8 cellular contexts compared by ENCODE assay signal in the genomic region with DNA sequence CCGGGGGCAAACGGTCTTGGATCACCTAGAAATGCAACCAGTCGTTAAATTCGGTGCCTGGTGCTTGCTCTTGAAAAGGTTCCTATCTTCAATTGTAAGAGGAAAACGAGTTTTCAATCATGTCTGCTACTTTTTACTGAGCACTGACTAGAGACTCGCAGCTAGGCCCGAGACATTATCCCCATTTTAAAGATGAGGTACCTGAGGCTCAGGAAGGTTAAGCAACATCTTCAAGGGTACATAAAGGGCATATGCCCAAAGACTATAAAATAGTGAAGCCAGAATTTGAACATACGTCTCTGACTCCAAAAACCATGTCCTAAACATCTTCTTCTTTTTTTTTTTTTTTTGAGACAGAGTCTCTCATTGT. TPM values are rescaled to one million over a fixed set of nuclear protein-coding genes. Genes with fewer than 3 reads are reported as not detected.
DNase-seq lines count a peak whose midpoint lies in the region; TF ChIP-seq lines count a peak whose summit lies in the region.

No MANE protein-coding gene starts in this region.

- peak overlapping the region; percentile 95 for H2AFZ ChIP-seq in OCI-LY3 (ENCODE audit: low read depth, low read length)

- H3K4me3 ChIP-seq in CD4-positive, alpha-beta memory T cell (ENCODE audit: low read length in 2 of 2): peak overlapping the region; percentile 25 to 96
- peak overlapping the region; percentile 90 for H3K4me3 ChIP-seq in OCI-LY3 (ENCODE audit: low read length)
- H3K4me3 ChIP-seq in endodermal cell (ENCODE audit: low read length): peak overlapping the region; percentile 98
- peak overlapping the region; percentile 80 to 96 for H3K4me3 ChIP-seq in neutrophil (ENCODE audit: low read depth in 1 of 2, low read length in 1 of 2)
- no peak overlapping the region for H3K4me3 ChIP-seq in mesendoderm (ENCODE audit: low read length)

- no peak overlapping the region for H2BK120ac ChIP-seq in mesendoderm (ENCODE audit: low read depth, low read length)

- H3K23ac ChIP-seq in mesendoderm (ENCODE audit: low read length): no peak overlapping the region

- H3K36me3 Mint-ChIP-seq in CD4-positive, alpha-beta memory T cell: peaks cover 5 to 18% of the 10 kb centered on the region in 2 donors
- H3K36me3 Mint-ChIP-seq in endodermal cell (ENCODE audit: low read depth): peaks cover 4% of the 10 kb centered on the region

- peaks cover 14% of the 10 kb centered on the region for H3K79me1 ChIP-seq in mesendoderm (ENCODE audit: low read length)

- H3K27ac Mint-ChIP-seq in CD4-positive, alpha-beta memory T cell: peak overlapping the region; percentile 95 to 100 (median 98)
- H3K27ac Mint-ChIP-seq in endodermal cell: peak overlapping the region; percentile 99

- H2AK5ac ChIP-seq in mesendoderm (ENCODE audit: low read length): no peak overlapping the region

- H2BK5ac ChIP-seq in mesendoderm (ENCODE audit: low read length): no peak overlapping the region

- peaks cover 0 to 2% of the 10 kb centered on the region in 2 donors for H3K27me3 Mint-ChIP-seq in CD4-positive, alpha-beta memory T cell
- H3K27me3 Mint-ChIP-seq in endodermal cell (ENCODE audit: insufficient read depth): no peaks in the 10 kb centered on the region

- no peaks in the 10 kb centered on the region for H3K27me3 ChIP-seq in CD4-positive, alpha-beta memory T cell (ENCODE audit: insufficient read depth, low read length)
- H3K27me3 ChIP-seq in OCI-LY3 (ENCODE audit: low read depth, low read length): no peaks in the 10 kb centered on the region
- no peaks in the 10 kb centered on the region for H3K27me3 ChIP-seq in endodermal cell (ENCODE audit: control insufficient read depth, insufficient read depth, low read length, poor library complexity, severe bottlenecking)
- H3K27me3 ChIP-seq in neutrophil: no peaks in the 10 kb centered on the region
- H3K27me3 ChIP-seq in mesendoderm (ENCODE audit: insufficient read depth, low read length, poor library complexity): no peaks in the 10 kb centered on the region

- H3K9ac ChIP-seq in OCI-LY3 (ENCODE audit: low read length) (peak overlapping the region; percentile 67), endodermal cell (ENCODE audit: extremely low read depth, low read length, poor library complexity, severe bottlenecking) (peak overlapping the region; percentile 27), mesendoderm (ENCODE audit: low read length) (no peak overlapping the region)

- no peaks in the 10 kb centered on the region for H3K36me3 ChIP-seq in CD4-positive, alpha-beta memory T cell (ENCODE audit: insufficient read depth, low read length)
- H3K36me3 ChIP-seq in OCI-LY3 (replicated peaks; ENCODE audit: low read depth, low read length) (no peaks in the 10 kb centered on the region), endodermal cell (ENCODE audit: control insufficient read depth, insufficient read depth, low read length) (peaks cover 4% of the 10 kb centered on the region), neutrophil (no peaks in the 10 kb centered on the region), mesendoderm (ENCODE audit: control insufficient read depth, insufficient read depth, low read length) (peaks cover 2% of the 10 kb centered on the region)

- no peak overlapping the region for H4K5ac ChIP-seq in mesendoderm (ENCODE audit: low read length)

- no peaks in the 10 kb centered on the region for H3K9me3 ChIP-seq in CD4-positive, alpha-beta memory T cell (ENCODE audit: control insufficient read depth in 1 of 2, low read length in 2 of 2)
- no peaks in the 10 kb centered on the region for H3K9me3 ChIP-seq in OCI-LY3 (ENCODE audit: insufficient read depth, low read length)
- H3K9me3 ChIP-seq in endodermal cell (ENCODE audit: control insufficient read depth, low read length): no peaks in the 10 kb centered on the region
- H3K9me3 ChIP-seq in neutrophil: no peaks in the 10 kb centered on the region

- H3K79me2 ChIP-seq in OCI-LY3 (ENCODE audit: low read length) (peaks cover 43% of the 10 kb centered on the region), mesendoderm (ENCODE audit: control insufficient read depth, insufficient read depth, low read length) (peaks cover 38% of the 10 kb centered on the region)

- H4K8ac ChIP-seq in mesendoderm (ENCODE audit: low read depth, low read length): no peak overlapping the region

- TF ChIP-seq CTCF in OCI-LY3 (IDR thresholded peaks at IDR 0.05; ENCODE audit: low read depth, low read length): no peak
- no peak for TF ChIP-seq CTCF in endodermal cell (conservative IDR thresholded peaks at IDR 0.05)
- no peak for TF ChIP-seq CTCF in neutrophil (IDR thresholded peaks at IDR 0.05)

- H3K9me3 Mint-ChIP-seq in CD4-positive, alpha-beta memory T cell: no peaks in the 10 kb centered on the region
- no peaks in the 10 kb centered on the region for H3K9me3 Mint-ChIP-seq in endodermal cell

- POLR2A ChIA-PET in CD4-positive, alpha-beta memory T cell (lab: Charles Lee; ENCODE audit: partially characterized antibody): interaction anchor here (0.6 to 3.3 kb wide), 20 partner anchors 7 to 812 kb away, joined by 3 to 70 read pairs (median 5); partner anchors contain the start of genes DEPDC5, FBXO7, PATZ1 and YWHAH

- H3K4me1 ChIP-seq in CD4-positive, alpha-beta memory T cell (ENCODE audit: insufficient read depth, low read length): peaks cover 21% of the 10 kb centered on the region
- H3K4me1 ChIP-seq in OCI-LY3 (ENCODE audit: low read length) (peaks cover 19% of the 10 kb centered on the region), endodermal cell (ENCODE audit: control insufficient read depth, insufficient read depth, low read length) (no peaks in the 10 kb centered on the region), neutrophil (ENCODE audit: control insufficient read depth in 1 of 2, insufficient read depth in 1 of 2, low read depth in 1 of 2, low read length in 1 of 2) (peaks cover 26 to 38% of the 10 kb centered on the region in 2 experiments), mesendoderm (ENCODE audit: control insufficient read depth, low read depth, low read length) (peaks cover 5% of the 10 kb centered on the region)

- H3K4me2 ChIP-seq in OCI-LY3 (ENCODE audit: low read length): peak overlapping the region; percentile 89
- H3K4me2 ChIP-seq in mesendoderm (ENCODE audit: low read length): no peak overlapping the region

- peaks cover 18% of the 10 kb centered on the region; the same call in 1 of the 2 replicates for H4K20me1 ChIP-seq in OCI-LY3 (ENCODE audit: insufficient read depth, low read length)

- peak overlapping the region; percentile 73 for H3K27ac ChIP-seq in CD4-positive, alpha-beta memory T cell (ENCODE audit: low read depth, low read length)
- H3K27ac ChIP-seq in OCI-LY3 (ENCODE audit: low read length) (peak overlapping the region; percentile 51), endodermal cell (ENCODE audit: low read depth, low read length) (no peak overlapping the region), neutrophil (peak overlapping the region; percentile 88), mesendoderm (ENCODE audit: low read depth, low read length) (no peak overlapping the region)

- no peak overlapping the region for H3K4ac ChIP-seq in mesendoderm (ENCODE audit: low read depth, low read length)

- peak overlapping the region; percentile 97 to 100 (median 100) for H3K4me3 Mint-ChIP-seq in CD4-positive, alpha-beta memory T cell
- peak overlapping the region; percentile 95 for H3K4me3 Mint-ChIP-seq in endodermal cell

- peaks cover 26 to 45% (median 33%) of the 10 kb centered on the region in 4 donors for H3K4me1 Mint-ChIP-seq in CD4-positive, alpha-beta memory T cell
- H3K4me1 Mint-ChIP-seq in endodermal cell: peaks cover 5% of the 10 kb centered on the region

- H2BK15ac ChIP-seq in mesendoderm (replicated peaks; ENCODE audit: low read depth): no peak overlapping the region

- H3K56ac ChIP-seq in mesendoderm (ENCODE audit: low read length): no peak overlapping the region

- 70 to 72% methylated on average over 8 of the region's 8 CpGs for WGBS in endodermal cell (ENCODE audit: insufficient coverage in 1 of 2, insufficient read length in 1 of 2), 2 experiments
- WGBS in mesendoderm (ENCODE audit: extremely low coverage, insufficient coverage, low lambda C conversion rate): no CpG with 5 or more reads among the region's 8 CpGs

- intact Hi-C loops in CD4-positive, alpha-beta memory T cell (cut with micrococcal nuclease): loop anchor here (1.0 to 5.0 kb wide), 4 partner anchors 14 to 815 kb away; partner anchors contain the start of gene YWHAH

- no peak overlapping the region for H3K18ac ChIP-seq in mesendoderm (ENCODE audit: low read length)

- DNase-seq in CD4-positive, alpha-beta memory T cell: no peak
- DNase-seq in endodermal cell: no peak
- DNase-seq in NCI-H1092 (lab: John Stamatoyannopoulos, UW): no peak
- no peak for DNase-seq in mesendoderm
- no peak for DNase-seq in hypothalamus (lab: John Stamatoyannopoulos, UW)
- DNase-seq in activated effector memory CD4-positive, alpha-beta T cell treated with anti-CD3 and anti-CD28 coated beads, Interleukin-2, amount 50 U/mL, for 16 hours: no peak

- CTCF ChIA-PET in CD4-positive, alpha-beta memory T cell (lab: Charles Lee; ENCODE audit: partially characterized antibody): interaction anchor here (0.7 to 7.9 kb wide), 6 partner anchors 15 to 308 kb away, joined by 3 to 78 read pairs (median 4); no protein-coding TSS in a partner anchor

RNA-seq across cellular contexts. Expression of gene PISD, which starts 0.6 kb away (rescaled TPM):
- total RNA-seq in CD4-positive, alpha-beta memory T cell: 10 to 100 TPM; 34.3 to 35.4 TPM
- 10 to 100 TPM; 16.7 to 27.3 TPM for polyA plus RNA-seq in CD4-positive, alpha-beta memory T cell
- total RNA-seq in endodermal cell: 10 to 100 TPM; 39.1 to 43.4 TPM
- 29.2 TPM for polyA plus RNA-seq in endodermal cell (2013, experiment 1 of 2)
- polyA plus RNA-seq in endodermal cell (2013, experiment 2 of 2): 28.1 TPM
- polyA plus RNA-seq in mesendoderm (2013, experiment 1 of 2): 26.7 TPM
- 26.6 TPM for polyA plus RNA-seq in mesendoderm (2013, experiment 2 of 2)

Comparison
In these comparisons a context has a peak if more than half of its experiments do, and no peak if none do; other contexts are left out.
1. H3K27ac ChIP-seq: peak in CD4-positive, alpha-beta memory T cell (single experiment), OCI-LY3 (single experiment) and neutrophil (single experiment); none in endodermal cell (single experiment) and mesendoderm (single experiment).